ENCODE assay signal across 23 cellular contexts in genomic region chr19:50874185-50874584, GRCh38. TPM values are rescaled to one million over a fixed set of nuclear protein-coding genes. Genes with fewer than 3 reads are reported as not detected.
"Had no signal": no experiment of that assay in that cellular context is flagged by ENCODE, and none has a peak within 500 bp of the region (broad histone marks: within the 10 kb centered on the region; RNA-seq: fewer than 3 reads in every experiment).

No MANE protein-coding gene starts in this region.

- H3K4me2 ChIP-seq: SK-N-SH had no signal

- H3K9ac ChIP-seq: SK-N-SH had no signal

- H3K9me3 ChIP-seq: MG63, SK-N-SH had no signal

- H3K36me3 ChIP-seq: MG63 had no signal

- DNase-seq: KBM-7, MG63, NCI-H1092, NCI-H1105 treated with DMSO at 0.1 percent for 48 hours, NCI-H1417 treated with DMSO at 0.1 percent for 48 hours, NCI-H146, NCI-H1694 treated with DMSO at 0.1 percent for 48 hours, NCI-H1930, NCI-H2081, NCI-H2171, NCI-H226, NCI-H446, NCI-H510A, NCI-H524 treated with DMSO at 0.1 percent for 48 hours, NCI-H69, NCI-H774, Right ventricle myocardium superior, RPMI8226, SK-N-SH, SW 1271 had no signal

- H3K4me3 ChIP-seq: MG63 had no signal

RNA-seq across cellular contexts. Expression of gene KLK2, which starts 0.9 kb away (rescaled TPM):
- total RNA-seq: HT-29, LHCN-M2, Right ventricle myocardium superior had no signal

RNA-seq across cellular contexts. Expression of gene KLK3, which starts 19.5 kb away (rescaled TPM):
- total RNA-seq: HT-29, LHCN-M2, Right ventricle myocardium superior, SK-MEL-5 had no signal

RNA-seq across cellular contexts. Expression of gene KLK4, which starts 37.0 kb away (rescaled TPM):
- total RNA-seq: LHCN-M2, Right ventricle myocardium superior, SK-MEL-5 had no signal

RNA-seq across cellular contexts. Expression of gene KLK15, which starts 40.8 kb away (rescaled TPM):
- total RNA-seq: HT-29, LHCN-M2, Right ventricle myocardium superior, SK-MEL-5 had no signal

RNA-seq across cellular contexts. Expression of gene KLK1, which starts 50.6 kb away (rescaled TPM):
- total RNA-seq: LHCN-M2, Right ventricle myocardium superior, SK-MEL-5 had no signal
